ENCODE assay signal across 8 cellular contexts in genomic region chr6:142926494-142927273, GRCh38. TPM values are rescaled to one million over a fixed set of nuclear protein-coding genes. Genes with fewer than 3 reads are reported as not detected.
DNase-seq lines count a peak whose midpoint lies in the region; ATAC-seq and TF ChIP-seq lines count a peak whose summit lies in the region.

No MANE protein-coding gene starts in this region.

- peak overlapping the region; percentile 84 to 99 (median 96) for H3K4me2 ChIP-seq in BLaER1 treated with 17β-estradiol and CSF1 and Interleukin-3, amounts not matched to agents 10 nM and 100 nM

- H3K9me3 ChIP-seq in BLaER1 treated with 17β-estradiol and CSF1 and Interleukin-3, amounts not matched to agents 10 nM and 100 nM (replicated peaks in 1 of 11) = no peaks in the 10 kb centered on the region
- no peaks in the 10 kb centered on the region for H3K9me3 ChIP-seq in SK-N-MC (ENCODE audit: low read depth, low read length)
- H3K9me3 ChIP-seq in adipocyte (ENCODE audit: control insufficient read depth, low read length) = no peaks in the 10 kb centered on the region
- no peaks in the 10 kb centered on the region for H3K9me3 ChIP-seq in ovary

- TF ChIP-seq CTCF in ovary (IDR thresholded peaks at IDR 0.05) = no peak

- peak overlapping the region; percentile 88 to 94 (median 91) for H3K9ac ChIP-seq in BLaER1 treated with 17β-estradiol and CSF1 and Interleukin-3, amounts not matched to agents 10 nM and 100 nM
- no peak overlapping the region for H3K9ac ChIP-seq in SK-N-MC (ENCODE audit: insufficient read length)
- peak overlapping the region; percentile 88 for H3K9ac ChIP-seq in adipocyte (ENCODE audit: low read length)

- WGBS in ovary, 3 donors = 1 to 2% (median 1%) methylated on average over 44 to 76 of the region's 76 CpGs
- whole genome bisulfite sequencing in urinary bladder = 2% methylated on average over 76 of the region's 76 CpGs

- peaks cover 0 to 12% (median 4%) of the 10 kb centered on the region in 11 experiments; a peak in 6 of 22 replicates for H3K36me3 ChIP-seq in BLaER1 treated with 17β-estradiol and CSF1 and Interleukin-3, amounts not matched to agents 10 nM and 100 nM
- H3K36me3 ChIP-seq in SK-N-MC (ENCODE audit: insufficient read depth, low read length) = no peaks in the 10 kb centered on the region
- no peaks in the 10 kb centered on the region for H3K36me3 ChIP-seq in adipocyte (ENCODE audit: control insufficient read depth, insufficient read depth, low read length, severe bottlenecking)
- no peaks in the 10 kb centered on the region for H3K36me3 ChIP-seq in ovary
- H3K36me3 ChIP-seq in urinary bladder (ENCODE audit: insufficient read depth) = no peaks in the 10 kb centered on the region

- intact Hi-C loops in Right ventricle myocardium superior (cut with DNase I) (no loop called here), ovary (cut with DNase I) (loop anchor here in 2 of 4 donors (2.0 kb wide), 2 partner anchors 18 to 20 kb away; partner anchors contain the start of gene HIVEP2 (in 1 of the 2))

- TF ChIP-seq POLR2A in ovary (IDR thresholded peaks at IDR 0.05) = peak; percentile 64

- DNase-seq in SK-N-MC (ENCODE audit: low read depth, low spot score) (no peak), adipocyte (ENCODE audit: low read depth) (peak; percentile 83), Right ventricle myocardium superior (peak; percentile 91), ovary (peak; percentile 91 to 94 (median 93))

- H3K4me3 ChIP-seq in BLaER1 treated with 17β-estradiol and CSF1 and Interleukin-3, amounts not matched to agents 10 nM and 100 nM = peak overlapping the region; percentile 60 to 85 (median 74)
- H3K4me3 ChIP-seq in SK-N-MC = peak overlapping the region; percentile 72
- peak overlapping the region; percentile 89 for H3K4me3 ChIP-seq in adipocyte (ENCODE audit: low read length)
- H3K4me3 ChIP-seq in ovary = peak overlapping the region; percentile 56
- peak overlapping the region; percentile 87 for H3K4me3 ChIP-seq in urinary bladder (ENCODE audit: low read depth, low read length)

- H4K20me1 ChIP-seq in BLaER1 treated with 17β-estradiol and CSF1 and Interleukin-3, amounts not matched to agents 10 nM and 100 nM = peaks cover 0 to 24% (median 0%) of the 10 kb centered on the region in 11 experiments; a peak in 4 of 22 replicates

- H3K27me3 ChIP-seq in BLaER1 treated with 17β-estradiol and CSF1 and Interleukin-3, amounts not matched to agents 10 nM and 100 nM = no peaks in the 10 kb centered on the region
- H3K27me3 ChIP-seq in adipocyte (replicated peaks; ENCODE audit: control insufficient read depth, insufficient read depth, low read length) (no peaks in the 10 kb centered on the region), ovary (no peaks in the 10 kb centered on the region)

- peak overlapping the region; percentile 80 to 96 (median 93) for H3K27ac ChIP-seq in BLaER1 treated with 17β-estradiol and CSF1 and Interleukin-3, amounts not matched to agents 10 nM and 100 nM
- H3K27ac ChIP-seq in SK-N-MC = no peak overlapping the region
- peak overlapping the region; percentile 90 to 97 for H3K27ac ChIP-seq in ovary
- peak overlapping the region; percentile 97 for H3K27ac ChIP-seq in urinary bladder (ENCODE audit: low read depth)

- no peak for TF ChIP-seq EP300 in ovary (IDR thresholded peaks at IDR 0.05)

- H3K4me1 ChIP-seq in BLaER1 treated with 17β-estradiol and CSF1 and Interleukin-3, amounts not matched to agents 10 nM and 100 nM = peaks cover 30 to 60% (median 44%) of the 10 kb centered on the region in 10 experiments
- H3K4me1 ChIP-seq in adipocyte (ENCODE audit: control insufficient read depth, insufficient read depth, low read length) (peaks cover 48% of the 10 kb centered on the region), ovary (ENCODE audit: insufficient read depth) (peaks cover 1% of the 10 kb centered on the region), urinary bladder (ENCODE audit: insufficient read depth) (no peaks in the 10 kb centered on the region)

- peak; percentile 90 for ATAC-seq in GM19043 (IDR thresholded peaks at IDR 0.05; ENCODE audit: low read depth, unreplicated experiment)
- peak; percentile 97 for ATAC-seq in HG03175 (IDR thresholded peaks at IDR 0.05; ENCODE audit: unreplicated experiment)
- ATAC-seq in Right ventricle myocardium superior (ENCODE audit: poor library complexity) = peak; percentile 96

RNA-seq across cellular contexts. Expression of gene HIVEP2, which starts 18.3 kb away (rescaled TPM):
- total RNA-seq in Right ventricle myocardium superior (12.8 TPM), ovary (10 to 100 TPM; 21.1 to 58.9 (median 32.9) TPM), urinary bladder (17.0 TPM)
- polyA plus RNA-seq in ovary (10 to 100 TPM in 1 of 2 donors, 1 to 10 TPM in 1; 8.4 to 16.9 TPM), urinary bladder (7.6 TPM)
